In the genomic region with DNA sequence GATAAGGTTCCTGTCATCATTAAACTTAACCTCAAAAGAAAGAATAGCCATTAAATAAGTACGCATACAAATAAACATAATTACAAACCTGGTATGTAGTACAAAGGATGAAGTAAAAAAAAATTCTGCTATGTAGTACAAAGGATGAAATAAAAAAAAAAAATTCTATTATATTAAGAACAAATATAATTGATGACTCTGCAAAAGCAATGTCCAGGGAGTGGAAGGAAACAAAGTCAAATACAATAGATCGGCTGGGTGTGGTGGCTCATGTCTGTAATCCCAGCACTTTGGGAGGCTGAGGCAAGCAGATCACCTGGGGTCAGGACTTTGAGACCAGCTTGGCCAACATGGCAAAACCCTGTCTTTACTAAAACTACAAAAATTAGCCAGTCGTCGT, we compare ENCODE assay signal across 2 cellular contexts.
TF ChIP-seq lines count a peak whose summit lies in the region.

No MANE protein-coding gene starts in this region.

TF ChIP-seq in GM23338, 12 proteins besides CTCF, POLR2A, EP300 and RAD21 (continued from another document and continues in another):
- TF ChIP-seq POLR2AphosphoS5 (IDR thresholded peaks at IDR 0.05; ENCODE audit: low read depth) (no peak), STAT1 (IDR thresholded peaks at IDR 0.05; ENCODE audit: unreplicated experiment) (no peak), ZNF114 (CRISPR knock-in tag; IDR thresholded peaks at IDR 0.05) (no peak), CREB1 (CRISPR knock-in tag; IDR thresholded peaks at IDR 0.05; ENCODE audit: low read depth) (no peak), NANOG (IDR thresholded peaks at IDR 0.05; ENCODE audit: borderline replicate concordance) (no peak), EZH2phosphoT487 (IDR thresholded peaks at IDR 0.05; ENCODE audit: unreplicated experiment) (no peak), JUNB (IDR thresholded peaks at IDR 0.05; ENCODE audit: unreplicated experiment) (no peak)
- TF ChIP-seq, protein P1, sequence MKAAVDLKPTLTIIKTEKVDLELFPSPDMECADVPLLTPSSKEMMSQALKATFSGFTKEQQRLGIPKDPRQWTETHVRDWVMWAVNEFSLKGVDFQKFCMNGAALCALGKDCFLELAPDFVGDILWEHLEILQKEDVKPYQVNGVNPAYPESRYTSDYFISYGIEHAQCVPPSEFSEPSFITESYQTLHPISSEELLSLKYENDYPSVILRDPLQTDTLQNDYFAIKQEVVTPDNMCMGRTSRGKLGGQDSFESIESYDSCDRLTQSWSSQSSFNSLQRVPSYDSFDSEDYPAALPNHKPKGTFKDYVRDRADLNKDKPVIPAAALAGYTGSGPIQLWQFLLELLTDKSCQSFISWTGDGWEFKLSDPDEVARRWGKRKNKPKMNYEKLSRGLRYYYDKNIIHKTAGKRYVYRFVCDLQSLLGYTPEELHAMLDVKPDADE (IDR thresholded peaks at IDR 0.05), result no peak
- TF ChIP-seq, protein P2, sequence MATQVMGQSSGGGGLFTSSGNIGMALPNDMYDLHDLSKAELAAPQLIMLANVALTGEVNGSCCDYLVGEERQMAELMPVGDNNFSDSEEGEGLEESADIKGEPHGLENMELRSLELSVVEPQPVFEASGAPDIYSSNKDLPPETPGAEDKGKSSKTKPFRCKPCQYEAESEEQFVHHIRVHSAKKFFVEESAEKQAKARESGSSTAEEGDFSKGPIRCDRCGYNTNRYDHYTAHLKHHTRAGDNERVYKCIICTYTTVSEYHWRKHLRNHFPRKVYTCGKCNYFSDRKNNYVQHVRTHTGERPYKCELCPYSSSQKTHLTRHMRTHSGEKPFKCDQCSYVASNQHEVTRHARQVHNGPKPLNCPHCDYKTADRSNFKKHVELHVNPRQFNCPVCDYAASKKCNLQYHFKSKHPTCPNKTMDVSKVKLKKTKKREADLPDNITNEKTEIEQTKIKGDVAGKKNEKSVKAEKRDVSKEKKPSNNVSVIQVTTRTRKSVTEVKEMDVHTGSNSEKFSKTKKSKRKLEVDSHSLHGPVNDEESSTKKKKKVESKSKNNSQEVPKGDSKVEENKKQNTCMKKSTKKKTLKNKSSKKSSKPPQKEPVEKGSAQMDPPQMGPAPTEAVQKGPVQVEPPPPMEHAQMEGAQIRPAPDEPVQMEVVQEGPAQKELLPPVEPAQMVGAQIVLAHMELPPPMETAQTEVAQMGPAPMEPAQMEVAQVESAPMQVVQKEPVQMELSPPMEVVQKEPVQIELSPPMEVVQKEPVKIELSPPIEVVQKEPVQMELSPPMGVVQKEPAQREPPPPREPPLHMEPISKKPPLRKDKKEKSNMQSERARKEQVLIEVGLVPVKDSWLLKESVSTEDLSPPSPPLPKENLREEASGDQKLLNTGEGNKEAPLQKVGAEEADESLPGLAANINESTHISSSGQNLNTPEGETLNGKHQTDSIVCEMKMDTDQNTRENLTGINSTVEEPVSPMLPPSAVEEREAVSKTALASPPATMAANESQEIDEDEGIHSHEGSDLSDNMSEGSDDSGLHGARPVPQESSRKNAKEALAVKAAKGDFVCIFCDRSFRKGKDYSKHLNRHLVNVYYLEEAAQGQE (IDR thresholded peaks at IDR 0.05; ENCODE audit: unreplicated experiment), result no peak
- TF ChIP-seq, protein P3, sequence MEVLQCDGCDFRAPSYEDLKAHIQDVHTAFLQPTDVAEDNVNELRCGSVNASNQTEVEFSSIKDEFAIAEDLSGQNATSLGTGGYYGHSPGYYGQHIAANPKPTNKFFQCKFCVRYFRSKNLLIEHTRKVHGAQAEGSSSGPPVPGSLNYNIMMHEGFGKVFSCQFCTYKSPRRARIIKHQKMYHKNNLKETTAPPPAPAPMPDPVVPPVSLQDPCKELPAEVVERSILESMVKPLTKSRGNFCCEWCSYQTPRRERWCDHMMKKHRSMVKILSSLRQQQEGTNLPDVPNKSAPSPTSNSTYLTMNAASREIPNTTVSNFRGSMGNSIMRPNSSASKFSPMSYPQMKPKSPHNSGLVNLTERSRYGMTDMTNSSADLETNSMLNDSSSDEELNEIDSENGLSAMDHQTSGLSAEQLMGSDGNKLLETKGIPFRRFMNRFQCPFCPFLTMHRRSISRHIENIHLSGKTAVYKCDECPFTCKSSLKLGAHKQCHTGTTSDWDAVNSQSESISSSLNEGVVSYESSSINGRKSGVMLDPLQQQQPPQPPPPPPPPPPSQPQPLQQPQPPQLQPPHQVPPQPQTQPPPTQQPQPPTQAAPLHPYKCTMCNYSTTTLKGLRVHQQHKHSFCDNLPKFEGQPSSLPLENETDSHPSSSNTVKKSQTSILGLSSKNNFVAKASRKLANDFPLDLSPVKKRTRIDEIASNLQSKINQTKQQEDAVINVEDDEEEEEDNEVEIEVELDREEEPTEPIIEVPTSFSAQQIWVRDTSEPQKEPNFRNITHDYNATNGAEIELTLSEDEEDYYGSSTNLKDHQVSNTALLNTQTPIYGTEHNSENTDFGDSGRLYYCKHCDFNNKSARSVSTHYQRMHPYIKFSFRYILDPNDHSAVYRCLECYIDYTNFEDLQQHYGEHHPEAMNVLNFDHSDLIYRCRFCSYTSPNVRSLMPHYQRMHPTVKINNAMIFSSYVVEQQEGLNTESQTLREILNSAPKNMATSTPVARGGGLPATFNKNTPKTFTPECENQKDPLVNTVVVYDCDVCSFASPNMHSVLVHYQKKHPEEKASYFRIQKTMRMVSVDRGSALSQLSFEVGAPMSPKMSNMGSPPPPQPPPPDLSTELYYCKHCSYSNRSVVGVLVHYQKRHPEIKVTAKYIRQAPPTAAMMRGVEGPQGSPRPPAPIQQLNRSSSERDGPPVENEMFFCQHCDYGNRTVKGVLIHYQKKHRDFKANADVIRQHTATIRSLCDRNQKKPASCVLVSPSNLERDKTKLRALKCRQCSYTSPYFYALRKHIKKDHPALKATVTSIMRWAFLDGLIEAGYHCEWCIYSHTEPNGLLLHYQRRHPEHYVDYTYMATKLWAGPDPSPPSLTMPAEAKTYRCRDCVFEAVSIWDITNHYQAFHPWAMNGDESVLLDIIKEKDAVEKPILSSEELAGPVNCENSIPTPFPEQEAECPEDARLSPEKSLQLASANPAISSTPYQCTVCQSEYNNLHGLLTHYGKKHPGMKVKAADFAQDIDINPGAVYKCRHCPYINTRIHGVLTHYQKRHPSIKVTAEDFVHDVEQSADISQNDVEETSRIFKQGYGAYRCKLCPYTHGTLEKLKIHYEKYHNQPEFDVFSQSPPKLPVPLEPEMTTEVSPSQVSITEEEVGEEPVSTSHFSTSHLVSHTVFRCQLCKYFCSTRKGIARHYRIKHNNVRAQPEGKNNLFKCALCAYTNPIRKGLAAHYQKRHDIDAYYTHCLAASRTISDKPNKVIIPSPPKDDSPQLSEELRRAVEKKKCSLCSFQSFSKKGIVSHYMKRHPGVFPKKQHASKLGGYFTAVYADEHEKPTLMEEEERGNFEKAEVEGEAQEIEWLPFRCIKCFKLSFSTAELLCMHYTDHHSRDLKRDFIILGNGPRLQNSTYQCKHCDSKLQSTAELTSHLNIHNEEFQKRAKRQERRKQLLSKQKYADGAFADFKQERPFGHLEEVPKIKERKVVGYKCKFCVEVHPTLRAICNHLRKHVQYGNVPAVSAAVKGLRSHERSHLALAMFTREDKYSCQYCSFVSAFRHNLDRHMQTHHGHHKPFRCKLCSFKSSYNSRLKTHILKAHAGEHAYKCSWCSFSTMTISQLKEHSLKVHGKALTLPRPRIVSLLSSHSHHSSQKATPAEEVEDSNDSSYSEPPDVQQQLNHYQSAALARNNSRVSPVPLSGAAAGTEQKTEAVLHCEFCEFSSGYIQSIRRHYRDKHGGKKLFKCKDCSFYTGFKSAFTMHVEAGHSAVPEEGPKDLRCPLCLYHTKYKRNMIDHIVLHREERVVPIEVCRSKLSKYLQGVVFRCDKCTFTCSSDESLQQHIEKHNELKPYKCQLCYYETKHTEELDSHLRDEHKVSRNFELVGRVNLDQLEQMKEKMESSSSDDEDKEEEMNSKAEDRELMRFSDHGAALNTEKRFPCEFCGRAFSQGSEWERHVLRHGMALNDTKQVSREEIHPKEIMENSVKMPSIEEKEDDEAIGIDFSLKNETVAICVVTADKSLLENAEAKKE (CRISPR knock-in tag; IDR thresholded peaks at IDR 0.05), result no peak

TF ChIP-seq in K562, 482 proteins besides CTCF, POLR2A, EP300 and RAD21:
- TF ChIP-seq C11orf30 (IDR thresholded peaks at IDR 0.05; ENCODE audit: low read depth), result peak; percentile 79
- TF ChIP-seq HMG20B (CRISPR knock-in tag; IDR thresholded peaks at IDR 0.05), result no peak
- no peak for TF ChIP-seq PTRF (tag; IDR thresholded peaks at IDR 0.05)
- TF ChIP-seq MAFG (tag; conservative IDR thresholded peaks at IDR 0.05), result peak; percentile 69
- TF ChIP-seq ZNF561 (CRISPR knock-in tag; conservative IDR thresholded peaks at IDR 0.05), result no peak
- peak; percentile 38; the same call in 1 of the 2 replicates for TF ChIP-seq MAFF (IDR thresholded peaks at IDR 0.05; ENCODE audit: low read length)
- peak; percentile 58; the same call in 1 of the 2 replicates for TF ChIP-seq MAFK (IDR thresholded peaks at IDR 0.05; ENCODE audit: low read length)
- peak; percentile 91 for TF ChIP-seq ZNF316 (IDR thresholded peaks at IDR 0.05)
- TF ChIP-seq LARP7 (IDR thresholded peaks at IDR 0.05), result no peak
TF ChIP-seq in K562: peak in this region for 5.
